Comparison of ENCODE assay signal across 24 cellular contexts in genomic region chr7:150831851-150832250, GRCh38. TPM values are rescaled to one million over a fixed set of nuclear protein-coding genes. Genes with fewer than 3 reads are reported as not detected.
DNase-seq lines count a peak whose midpoint lies in the region; ATAC-seq and TF ChIP-seq lines count a peak whose summit lies in the region.
"Had no signal": no experiment of that assay in that cellular context is flagged by ENCODE, and none has a peak within 500 bp of the region (broad histone marks: within the 10 kb centered on the region; RNA-seq: fewer than 3 reads in every experiment).

No MANE protein-coding gene starts in this region.

- no peaks in the 10 kb centered on the region for H3K27me3 ChIP-seq in WERI-Rb-1 (ENCODE audit: insufficient read depth, low read depth, severe bottlenecking)

- H3K9me3 ChIP-seq in WERI-Rb-1 (ENCODE audit: severe bottlenecking) (no peaks in the 10 kb centered on the region), mucosa of descending colon (no peaks in the 10 kb centered on the region)

- H3K36me3 ChIP-seq in WERI-Rb-1 = no peaks in the 10 kb centered on the region
- H3K36me3 ChIP-seq in mucosa of descending colon (ENCODE audit: low read depth) = no peaks in the 10 kb centered on the region

- peak; percentile 9 for DNase-seq in Ammon's horn (ENCODE audit: low spot score)
- DNase-seq in WERI-Rb-1 = no peak
- peak; percentile 75 for DNase-seq in medulla oblongata (ENCODE audit: extremely low spot score)
- DNase-seq in superior temporal gyrus (ENCODE audit: extremely low spot score) = peak; percentile 16
- no peak for DNase-seq in mucosa of descending colon
- no peak for DNase-seq in T-helper 2 cell
- DNase-seq: 8988T; ACHN; CD4-positive, CD25-positive, alpha-beta regulatory T cell; GDM1; Karpas-422; NCI-H1092; NCI-H1417 treated with DMSO at 0.1 percent for 48 hours; NCI-H1694 treated with DMSO at 0.1 percent for 48 hours; NCI-H2081; NCI-H2227 treated with DMSO at 0.1 percent for 48 hours; NCI-H526 treated with DMSO at 0.1 percent for 48 hours; SHP77 had no signal

- intact Hi-C loops in mucosa of descending colon (cut with DNase I, micrococcal nuclease) = no loop called here

- peaks cover 9% of the 10 kb centered on the region for H3K4me1 ChIP-seq in mucosa of descending colon (ENCODE audit: low read depth)

- ATAC-seq in GM18519 (IDR thresholded peaks at IDR 0.05; ENCODE audit: low FRiP score, unreplicated experiment) (no peak), mucosa of descending colon (no peak)
- ATAC-seq: GM12878, Panc1 had no signal

- peak overlapping the region; percentile 73 for H3K27ac ChIP-seq in WERI-Rb-1
- H3K27ac ChIP-seq: RWPE1 had no signal

- TF ChIP-seq CTCF in WERI-Rb-1 (IDR thresholded peaks at IDR 0.05; ENCODE audit: low read depth, low read length) (no peak), mucosa of descending colon (IDR thresholded peaks at IDR 0.05) (no peak)

- no peak overlapping the region for H3K4me3 ChIP-seq in WERI-Rb-1 (ENCODE audit: low read depth, low read length)
- no peak overlapping the region for H3K4me3 ChIP-seq in mucosa of descending colon
- H3K4me3 ChIP-seq: GM12878 had no signal

RNA-seq across cellular contexts. Expression of gene AOC1, which starts 20.5 kb away (rescaled TPM):
- 100 to 1,000 TPM; 249 to 756 (median 606) TPM for total RNA-seq in mucosa of descending colon
- total RNA-seq: CD4-positive, CD25-positive, alpha-beta regulatory T cell; GM12878; NCI-H460; OCI-LY7 had no signal

RNA-seq across cellular contexts. Expression of gene TMEM176A, which starts 31.3 kb away (rescaled TPM):
- total RNA-seq in mucosa of descending colon = 100 to 1,000 TPM; 178 to 282 (median 245) TPM
- total RNA-seq: CD4-positive, CD25-positive, alpha-beta regulatory T cell; GM12878; OCI-LY7 had no signal

RNA-seq across cellular contexts. Expression of gene TMEM176B, which starts 31.7 kb away (rescaled TPM):
- total RNA-seq in mucosa of descending colon = 100 to 1,000 TPM; 210 to 401 (median 338) TPM
- total RNA-seq: CD4-positive, CD25-positive, alpha-beta regulatory T cell; NCI-H460 had no signal

Comparison
In these comparisons a context has a peak if more than half of its experiments do, and no peak if none do; other contexts are left out.
1. DNase-seq: peak in Ammon's horn (single experiment), medulla oblongata (single experiment) and superior temporal gyrus (single experiment); none in WERI-Rb-1 (single experiment), mucosa of descending colon (0 of 3) and T-helper 2 cell (0 of 5).